8 cellular contexts compared by ENCODE assay signal in the genomic region with DNA sequence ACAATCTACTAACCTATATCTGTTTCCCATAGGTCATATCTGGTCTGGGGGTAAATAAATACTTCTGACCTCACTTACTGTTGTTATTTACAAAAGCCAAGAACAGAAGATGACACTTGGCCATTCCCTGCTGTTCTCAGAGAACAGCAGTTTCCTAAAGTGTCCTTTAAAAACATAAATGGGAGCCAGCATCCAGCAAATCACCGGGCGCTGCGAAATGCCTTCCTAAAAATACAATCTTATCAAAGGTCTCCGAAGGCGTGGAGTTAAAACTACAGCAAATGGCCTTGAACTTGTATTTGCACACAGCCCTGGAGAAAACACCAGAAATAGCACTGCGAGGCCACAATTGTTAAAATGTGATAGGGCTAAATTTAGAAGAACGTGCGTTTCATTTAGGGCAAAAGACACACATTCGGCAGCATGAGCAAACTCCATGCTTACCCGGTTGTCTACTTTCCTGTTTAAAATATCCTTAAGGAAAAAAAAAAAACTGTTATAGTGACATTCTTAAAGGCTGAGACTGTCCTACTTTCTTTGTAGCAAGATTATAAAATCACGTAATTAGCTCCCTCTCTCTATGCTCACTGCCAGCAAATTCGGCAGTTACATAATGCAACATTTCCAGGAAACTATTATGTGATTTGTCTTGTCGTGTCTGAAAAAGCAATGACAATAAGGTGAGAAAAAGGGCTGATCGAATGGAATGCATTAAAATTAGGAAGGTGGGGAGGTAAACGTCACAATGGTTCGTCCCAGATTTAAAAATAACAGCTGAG. TPM values are rescaled to one million over a fixed set of nuclear protein-coding genes. Genes with fewer than 3 reads are reported as not detected.
A peak's percentile ranks its signal among the peaks of the same experiment; 100 is the strongest.
DNase-seq lines count a peak whose midpoint lies in the region; ATAC-seq and TF ChIP-seq lines count a peak whose summit lies in the region.

No MANE protein-coding gene starts in this region.

- peak overlapping the region; percentile 55 to 96 (median 92) for H3K27ac ChIP-seq in spleen

- peak overlapping the region in 6 of 7 donors; percentile 66 to 100 (median 95) for H3K27ac Mint-ChIP-seq in CD14-positive monocyte

- TF ChIP-seq CTCF in CD14-positive monocyte (IDR thresholded peaks at IDR 0.05) (no peak), spleen (IDR thresholded peaks at IDR 0.05 in 8 of 11, conservative IDR thresholded peaks at IDR 0.05 in 3 of 11) (no peak)

- H3K36me3 ChIP-seq in spleen: no peaks in the 10 kb centered on the region

- no peaks in the 10 kb centered on the region for H3K9me3 ChIP-seq in spleen

- peaks cover 0 to 53% (median 13%) of the 10 kb centered on the region in 7 donors for H3K27me3 ChIP-seq in spleen (replicated peaks in 1 of 7)

- H3K36me3 Mint-ChIP-seq in CD14-positive monocyte: peaks cover 21 to 32% of the 10 kb centered on the region in 2 donors

- WGBS in spleen, 5 donors: 6 to 9% (median 7%) methylated on average over 16 of the region's 16 CpGs

- intact Hi-C loops in CD14-positive monocyte (cut with micrococcal nuclease) (loop anchor here (2.0 to 10.0 kb wide), 6 partner anchors 60 to 617 kb away; partner anchors contain the start of genes AUH (in 1 of the 2) and SYK (in 1 of the 2)), spleen (cut with DNase I; ENCODE audit: low total_unique reads) (loop anchor here (10.0 kb wide), 1 partner anchor 227 kb away; no protein-coding TSS in a partner anchor)

- no peak for TF ChIP-seq POLR2A in spleen (IDR thresholded peaks at IDR 0.05)

- peak overlapping the region; percentile 99 to 100 for H3K4me3 Mint-ChIP-seq in CD14-positive monocyte

- H3K27me3 Mint-ChIP-seq in CD14-positive monocyte (ENCODE audit: low read depth in 3 of 3): peaks cover 10 to 33% (median 21%) of the 10 kb centered on the region in 3 donors

- peaks cover 10 to 89% (median 52%) of the 10 kb centered on the region in 6 donors for H3K4me1 ChIP-seq in spleen

- H3K4me3 ChIP-seq in Jurkat, Clone E6-1 (ENCODE audit: low read length): peak overlapping the region; percentile 93
- peak overlapping the region; percentile 54 to 74 (median 62) for H3K4me3 ChIP-seq in spleen

- peaks cover 54% of the 10 kb centered on the region for H3K4me1 Mint-ChIP-seq in CD14-positive monocyte

- ATAC-seq in GM21447 (IDR thresholded peaks at IDR 0.05; ENCODE audit: unreplicated experiment): no peak

- H3K9me3 Mint-ChIP-seq in CD14-positive monocyte: peaks cover 0 to 16% (median 2%) of the 10 kb centered on the region in 7 donors

- DNase-seq in CD14-positive monocyte (ENCODE audit: low spot score): no peak
- DNase-seq in Jurkat, Clone E6-1 (ENCODE audit: low read depth, low spot score): no peak
- peak; percentile 48 for DNase-seq in astrocyte of the hippocampus (ENCODE audit: low read depth, low spot score)
- peak; percentile 43 for DNase-seq in iris pigment epithelial cell (ENCODE audit: low read depth)
- no peak for DNase-seq in spleen
- DNase-seq in SKM-1 treated with dmso at 0.1 percent for 144 hours (lab: John Stamatoyannopoulos, UW; ENCODE audit: unreplicated experiment): no peak
- DNase-seq in stimulated activated CD4-positive, alpha-beta T cell treated with anti-CD3 and anti-CD28 coated beads, Interleukin-4, amount 100 ng/mL, for 24 hours: no peak

RNA-seq across cellular contexts. Expression of gene NFIL3, which starts 1.5 kb away (rescaled TPM):
- 10 to 100 TPM; 18.6 to 64.0 TPM for polyA plus RNA-seq in CD14-positive monocyte
- 25.3 TPM for polyA plus RNA-seq in Jurkat, Clone E6-1 (2012; ENCODE audit: insufficient read depth, insufficient read length)
- total RNA-seq in spleen: 10 to 100 TPM; 15.5 to 41.9 (median 21.1) TPM
- 1 to 10 TPM; 4.7 to 8.6 (median 7.4) TPM for polyA plus RNA-seq in spleen

Comparison
In these comparisons a context has a peak if more than half of its experiments do, and no peak if none do; other contexts are left out.
1. DNase-seq: peak in astrocyte of the hippocampus (single experiment) and iris pigment epithelial cell (single experiment); none in CD14-positive monocyte (single experiment), Jurkat, Clone E6-1 (single experiment), spleen (single experiment), SKM-1 treated with dmso at 0.1 percent for 144 hours (single experiment) and stimulated activated CD4-positive, alpha-beta T cell treated with anti-CD3 and anti-CD28 coated beads, Interleukin-4, amount 100 ng/mL, for 24 hours (single experiment).